2 cellular contexts compared by ENCODE assay signal in the genomic region with DNA sequence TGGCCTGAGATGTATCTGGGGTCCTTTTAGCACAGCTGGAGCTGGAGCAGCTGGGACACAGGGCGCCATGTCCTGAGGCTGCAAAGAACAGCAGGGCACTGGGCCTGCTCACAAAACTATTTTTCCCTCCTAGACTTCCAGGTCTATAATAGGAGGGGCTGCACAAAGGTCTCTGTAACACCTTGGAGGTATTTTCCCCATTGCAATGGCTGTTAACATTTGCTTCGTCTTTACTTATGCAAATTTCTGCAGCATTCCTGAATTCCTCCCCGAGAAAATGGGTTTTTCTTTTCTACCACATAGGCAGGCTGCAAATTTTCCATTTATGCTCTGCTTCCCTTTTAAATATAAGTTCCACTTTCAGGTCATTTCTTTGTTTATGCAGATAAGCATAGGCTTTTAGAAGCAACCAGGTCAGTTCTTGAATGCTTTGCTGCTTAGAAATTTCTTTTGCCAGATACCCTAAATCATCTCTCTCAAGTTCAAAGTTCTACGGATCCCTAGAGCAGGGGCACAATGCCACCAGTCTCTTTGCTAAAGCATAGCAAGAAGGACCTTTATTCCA.
A peak's percentile ranks its signal among the peaks of the same experiment; 100 is the strongest.
TF ChIP-seq lines count a peak whose summit lies in the region.

No MANE protein-coding gene starts in this region.

TF ChIP-seq in GM23338, 12 proteins besides CTCF, POLR2A, EP300 and RAD21:
- TF ChIP-seq ZNF331 (CRISPR knock-in tag; IDR thresholded peaks at IDR 0.05; ENCODE audit: low read depth) = no peak
- TF ChIP-seq, protein P1, sequence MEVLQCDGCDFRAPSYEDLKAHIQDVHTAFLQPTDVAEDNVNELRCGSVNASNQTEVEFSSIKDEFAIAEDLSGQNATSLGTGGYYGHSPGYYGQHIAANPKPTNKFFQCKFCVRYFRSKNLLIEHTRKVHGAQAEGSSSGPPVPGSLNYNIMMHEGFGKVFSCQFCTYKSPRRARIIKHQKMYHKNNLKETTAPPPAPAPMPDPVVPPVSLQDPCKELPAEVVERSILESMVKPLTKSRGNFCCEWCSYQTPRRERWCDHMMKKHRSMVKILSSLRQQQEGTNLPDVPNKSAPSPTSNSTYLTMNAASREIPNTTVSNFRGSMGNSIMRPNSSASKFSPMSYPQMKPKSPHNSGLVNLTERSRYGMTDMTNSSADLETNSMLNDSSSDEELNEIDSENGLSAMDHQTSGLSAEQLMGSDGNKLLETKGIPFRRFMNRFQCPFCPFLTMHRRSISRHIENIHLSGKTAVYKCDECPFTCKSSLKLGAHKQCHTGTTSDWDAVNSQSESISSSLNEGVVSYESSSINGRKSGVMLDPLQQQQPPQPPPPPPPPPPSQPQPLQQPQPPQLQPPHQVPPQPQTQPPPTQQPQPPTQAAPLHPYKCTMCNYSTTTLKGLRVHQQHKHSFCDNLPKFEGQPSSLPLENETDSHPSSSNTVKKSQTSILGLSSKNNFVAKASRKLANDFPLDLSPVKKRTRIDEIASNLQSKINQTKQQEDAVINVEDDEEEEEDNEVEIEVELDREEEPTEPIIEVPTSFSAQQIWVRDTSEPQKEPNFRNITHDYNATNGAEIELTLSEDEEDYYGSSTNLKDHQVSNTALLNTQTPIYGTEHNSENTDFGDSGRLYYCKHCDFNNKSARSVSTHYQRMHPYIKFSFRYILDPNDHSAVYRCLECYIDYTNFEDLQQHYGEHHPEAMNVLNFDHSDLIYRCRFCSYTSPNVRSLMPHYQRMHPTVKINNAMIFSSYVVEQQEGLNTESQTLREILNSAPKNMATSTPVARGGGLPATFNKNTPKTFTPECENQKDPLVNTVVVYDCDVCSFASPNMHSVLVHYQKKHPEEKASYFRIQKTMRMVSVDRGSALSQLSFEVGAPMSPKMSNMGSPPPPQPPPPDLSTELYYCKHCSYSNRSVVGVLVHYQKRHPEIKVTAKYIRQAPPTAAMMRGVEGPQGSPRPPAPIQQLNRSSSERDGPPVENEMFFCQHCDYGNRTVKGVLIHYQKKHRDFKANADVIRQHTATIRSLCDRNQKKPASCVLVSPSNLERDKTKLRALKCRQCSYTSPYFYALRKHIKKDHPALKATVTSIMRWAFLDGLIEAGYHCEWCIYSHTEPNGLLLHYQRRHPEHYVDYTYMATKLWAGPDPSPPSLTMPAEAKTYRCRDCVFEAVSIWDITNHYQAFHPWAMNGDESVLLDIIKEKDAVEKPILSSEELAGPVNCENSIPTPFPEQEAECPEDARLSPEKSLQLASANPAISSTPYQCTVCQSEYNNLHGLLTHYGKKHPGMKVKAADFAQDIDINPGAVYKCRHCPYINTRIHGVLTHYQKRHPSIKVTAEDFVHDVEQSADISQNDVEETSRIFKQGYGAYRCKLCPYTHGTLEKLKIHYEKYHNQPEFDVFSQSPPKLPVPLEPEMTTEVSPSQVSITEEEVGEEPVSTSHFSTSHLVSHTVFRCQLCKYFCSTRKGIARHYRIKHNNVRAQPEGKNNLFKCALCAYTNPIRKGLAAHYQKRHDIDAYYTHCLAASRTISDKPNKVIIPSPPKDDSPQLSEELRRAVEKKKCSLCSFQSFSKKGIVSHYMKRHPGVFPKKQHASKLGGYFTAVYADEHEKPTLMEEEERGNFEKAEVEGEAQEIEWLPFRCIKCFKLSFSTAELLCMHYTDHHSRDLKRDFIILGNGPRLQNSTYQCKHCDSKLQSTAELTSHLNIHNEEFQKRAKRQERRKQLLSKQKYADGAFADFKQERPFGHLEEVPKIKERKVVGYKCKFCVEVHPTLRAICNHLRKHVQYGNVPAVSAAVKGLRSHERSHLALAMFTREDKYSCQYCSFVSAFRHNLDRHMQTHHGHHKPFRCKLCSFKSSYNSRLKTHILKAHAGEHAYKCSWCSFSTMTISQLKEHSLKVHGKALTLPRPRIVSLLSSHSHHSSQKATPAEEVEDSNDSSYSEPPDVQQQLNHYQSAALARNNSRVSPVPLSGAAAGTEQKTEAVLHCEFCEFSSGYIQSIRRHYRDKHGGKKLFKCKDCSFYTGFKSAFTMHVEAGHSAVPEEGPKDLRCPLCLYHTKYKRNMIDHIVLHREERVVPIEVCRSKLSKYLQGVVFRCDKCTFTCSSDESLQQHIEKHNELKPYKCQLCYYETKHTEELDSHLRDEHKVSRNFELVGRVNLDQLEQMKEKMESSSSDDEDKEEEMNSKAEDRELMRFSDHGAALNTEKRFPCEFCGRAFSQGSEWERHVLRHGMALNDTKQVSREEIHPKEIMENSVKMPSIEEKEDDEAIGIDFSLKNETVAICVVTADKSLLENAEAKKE (CRISPR knock-in tag; IDR thresholded peaks at IDR 0.05) = 0 out of 2 replicates have a peak, but pooled peaks have one; percentile 18

TF ChIP-seq in H1, 55 proteins besides CTCF, POLR2A, EP300 and RAD21:
- TF ChIP-seq, protein P2, sequence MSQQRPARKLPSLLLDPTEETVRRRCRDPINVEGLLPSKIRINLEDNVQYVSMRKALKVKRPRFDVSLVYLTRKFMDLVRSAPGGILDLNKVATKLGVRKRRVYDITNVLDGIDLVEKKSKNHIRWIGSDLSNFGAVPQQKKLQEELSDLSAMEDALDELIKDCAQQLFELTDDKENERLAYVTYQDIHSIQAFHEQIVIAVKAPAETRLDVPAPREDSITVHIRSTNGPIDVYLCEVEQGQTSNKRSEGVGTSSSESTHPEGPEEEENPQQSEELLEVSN (IDR thresholded peaks at IDR 0.05) = peak; percentile 82
- TF ChIP-seq SUZ12 (IDR thresholded peaks at IDR 0.05; ENCODE audit: low read length) = no peak
- TF ChIP-seq, protein P3, sequence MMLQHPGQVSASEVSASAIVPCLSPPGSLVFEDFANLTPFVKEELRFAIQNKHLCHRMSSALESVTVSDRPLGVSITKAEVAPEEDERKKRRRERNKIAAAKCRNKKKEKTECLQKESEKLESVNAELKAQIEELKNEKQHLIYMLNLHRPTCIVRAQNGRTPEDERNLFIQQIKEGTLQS (IDR thresholded peaks at IDR 0.05; ENCODE audit: insufficient read depth, low read depth, low read length) = no peak
- TF ChIP-seq TAF1 (IDR thresholded peaks at IDR 0.05; ENCODE audit: low read depth, low read length) = 0 out of 2 replicates have a peak, but pooled peaks have one; percentile 18
- no peak for TF ChIP-seq RNF2 (IDR thresholded peaks at IDR 0.05; ENCODE audit: borderline replicate concordance, low read depth, low read length, missing control alignments, poor library complexity, severe bottlenecking)
- no peak for TF ChIP-seq SIRT6 (IDR thresholded peaks at IDR 0.05; ENCODE audit: low read length)
- TF ChIP-seq TEAD4 (IDR thresholded peaks at IDR 0.05; ENCODE audit: low read depth, low read length) = peak; percentile 75
- TF ChIP-seq KDM4A (IDR thresholded peaks at IDR 0.05; ENCODE audit: low read depth, low read length, severe bottlenecking) = no peak
